In the genomic region with DNA sequence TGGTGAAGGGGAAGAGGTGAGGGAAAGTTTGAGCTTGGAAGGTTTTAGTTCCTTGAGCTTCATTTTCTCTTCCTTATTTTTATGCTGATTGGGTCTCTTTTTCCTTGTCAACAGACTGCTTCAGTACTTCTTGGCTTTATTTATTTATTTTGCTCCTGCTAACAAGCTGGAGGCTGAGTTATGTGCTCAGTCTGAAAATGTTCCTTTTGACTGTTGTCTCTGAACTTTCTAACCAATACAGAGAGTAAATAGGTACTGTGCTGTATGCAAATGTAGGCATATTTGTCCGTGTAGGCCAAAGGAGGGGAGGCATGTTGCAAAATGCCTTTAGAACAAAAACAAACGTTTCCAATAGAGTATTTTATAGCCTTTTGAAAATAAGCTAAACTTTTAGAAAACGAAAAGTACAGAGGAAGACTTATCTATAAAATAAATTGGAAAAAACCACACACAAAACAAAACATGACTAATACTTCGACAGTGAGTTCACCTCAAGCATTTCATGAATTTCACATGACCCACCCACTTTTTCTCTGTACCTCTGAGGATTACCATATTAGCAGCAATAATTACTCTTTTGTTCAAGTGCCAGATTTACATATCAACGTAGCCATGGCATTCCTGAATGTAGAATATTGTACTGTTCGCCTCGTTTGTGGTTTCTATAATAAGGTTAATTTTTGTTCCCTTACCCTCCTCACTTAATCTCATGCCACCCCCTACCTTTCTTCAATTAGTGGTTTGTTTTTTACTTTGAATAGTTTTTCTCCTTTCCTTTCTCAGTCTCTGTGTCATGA, we compare ENCODE assay signal across 8 cellular contexts. TPM values are rescaled to one million over a fixed set of nuclear protein-coding genes. Genes with fewer than 3 reads are reported as not detected.
DNase-seq lines count a peak whose midpoint lies in the region; ATAC-seq lines count a peak whose summit lies in the region.

No MANE protein-coding gene starts in this region.

- H3K27ac ChIP-seq in muscle layer of duodenum (ENCODE audit: low read length): peak overlapping the region; percentile 23

- no peak overlapping the region for H3K4me3 ChIP-seq in muscle layer of duodenum (ENCODE audit: low read depth in 1 of 2, low read length in 2 of 2)

- POLR2A ChIA-PET in activated CD4-positive, alpha-beta memory T cell treated with anti-CD3 and anti-CD28 coated beads for 36 hours (lab: Charles Lee): interaction anchor here (0.6 to 1.4 kb wide), 10 partner anchors 23 to 232 kb away, joined by 3 to 5 read pairs (median 4); no protein-coding TSS in a partner anchor

- no peaks in the 10 kb centered on the region for H3K27me3 Mint-ChIP-seq in activated CD4-positive, alpha-beta memory T cell treated with anti-CD3 and anti-CD28 coated beads for 36 hours

- CTCF ChIA-PET in activated CD4-positive, alpha-beta memory T cell treated with anti-CD3 and anti-CD28 coated beads for 36 hours (lab: Charles Lee): interaction anchor here (0.6 to 1.3 kb wide), 7 partner anchors 14 to 230 kb away, joined by 3 to 4 read pairs (median 4); no protein-coding TSS in a partner anchor

- H3K9me3 Mint-ChIP-seq in activated CD4-positive, alpha-beta memory T cell treated with anti-CD3 and anti-CD28 coated beads for 36 hours: no peaks in the 10 kb centered on the region

- H3K4me3 Mint-ChIP-seq in activated CD4-positive, alpha-beta memory T cell treated with anti-CD3 and anti-CD28 coated beads for 36 hours: peak overlapping the region; percentile 48

- no peaks in the 10 kb centered on the region for H3K36me3 ChIP-seq in muscle layer of duodenum (ENCODE audit: control insufficient read depth in 1 of 2, insufficient read depth in 2 of 2, low read length in 2 of 2)

- H3K4me1 ChIP-seq in muscle layer of duodenum (ENCODE audit: control insufficient read depth in 1 of 2, insufficient read depth in 2 of 2, low read length in 2 of 2): no peaks in the 10 kb centered on the region

- H3K27me3 ChIP-seq in muscle layer of duodenum (ENCODE audit: low read depth, low read length): no peaks in the 10 kb centered on the region

- peak overlapping the region; percentile 87 for H3K27ac Mint-ChIP-seq in activated CD4-positive, alpha-beta memory T cell treated with anti-CD3 and anti-CD28 coated beads for 36 hours

- peaks cover 35% of the 10 kb centered on the region for H3K4me1 Mint-ChIP-seq in activated CD4-positive, alpha-beta memory T cell treated with anti-CD3 and anti-CD28 coated beads for 36 hours (ENCODE audit: low read depth)

- H3K9me3 ChIP-seq in muscle layer of duodenum (ENCODE audit: control insufficient read depth in 1 of 2, low read length in 2 of 2): no peaks in the 10 kb centered on the region

- ATAC-seq in GM18499 (IDR thresholded peaks at IDR 0.05; ENCODE audit: insufficient read depth, unreplicated experiment) (peak; percentile 40), HG02852 (IDR thresholded peaks at IDR 0.05; ENCODE audit: unreplicated experiment) (peak; percentile 41)

- DNase-seq in activated CD4-positive, alpha-beta memory T cell treated with anti-CD3 and anti-CD28 coated beads for 36 hours: no peak
- DNase-seq in NCI-H2171 (lab: John Stamatoyannopoulos, UW) (no peak), anterior cingulate cortex (lab: John Stamatoyannopoulos, UW) (no peak), NCI-H510A (lab: John Stamatoyannopoulos, UW) (no peak)
- DNase-seq in stimulated activated CD4-positive, alpha-beta T cell treated with anti-CD3 and anti-CD28 coated beads, Interleukin-4, amount 100 ng/mL, for 1 hour: no peak

- intact Hi-C loops in activated CD4-positive, alpha-beta memory T cell treated with anti-CD3 and anti-CD28 coated beads for 36 hours (cut with micrococcal nuclease): loop anchor here (1.0 to 2.0 kb wide), 3 partner anchors 24 to 100 kb away; no protein-coding TSS in a partner anchor

- H3K36me3 Mint-ChIP-seq in activated CD4-positive, alpha-beta memory T cell treated with anti-CD3 and anti-CD28 coated beads for 36 hours: peaks cover 3% of the 10 kb centered on the region

RNA-seq across cellular contexts. Expression of a gene that starts 4.7 kb away (rescaled TPM):
- total RNA-seq in activated CD4-positive, alpha-beta memory T cell treated with anti-CD3 and anti-CD28 coated beads for 36 hours: 10 to 100 TPM; 30.4 to 32.2 TPM

RNA-seq across cellular contexts. Expression of a gene that starts 44.3 kb away (rescaled TPM):
- total RNA-seq in activated CD4-positive, alpha-beta memory T cell treated with anti-CD3 and anti-CD28 coated beads for 36 hours: 10 to 100 TPM; 70.2 to 82.1 TPM
